Comparison of ENCODE assay signal across 1 cellular context in genomic region chr5:115968770-115969169, GRCh38.
TF ChIP-seq lines count a peak whose summit lies in the region.

No MANE protein-coding gene starts in this region.

TF ChIP-seq in H1, 55 proteins besides CTCF, POLR2A, EP300 and RAD21 (continued from another document):
- no peak for TF ChIP-seq CHD7 (IDR thresholded peaks at IDR 0.05; ENCODE audit: insufficient replicate concordance, low read length)
- no peak for TF ChIP-seq KDM1A (IDR thresholded peaks at IDR 0.05; ENCODE audit: borderline replicate concordance, low read length)
- no peak for TF ChIP-seq SP2 (IDR thresholded peaks at IDR 0.05; ENCODE audit: low read length)
- TF ChIP-seq CBX8 (IDR thresholded peaks at IDR 0.05; ENCODE audit: borderline replicate concordance, low read depth, low read length), result no peak
- no peak for TF ChIP-seq NRF1 (IDR thresholded peaks at IDR 0.05; ENCODE audit: low read depth, low read length)
- no peak for TF ChIP-seq ATF3 (IDR thresholded peaks at IDR 0.05; ENCODE audit: insufficient read depth, low read depth, low read length)
- TF ChIP-seq JUN (IDR thresholded peaks at IDR 0.05; ENCODE audit: low read depth, low read length), result no peak
- no peak for TF ChIP-seq SP1 (IDR thresholded peaks at IDR 0.05; ENCODE audit: low read depth, low read length)
- TF ChIP-seq ATF2 (IDR thresholded peaks at IDR 0.05; ENCODE audit: low read length), result no peak
- TF ChIP-seq BRCA1 (IDR thresholded peaks at IDR 0.05; ENCODE audit: low read depth, low read length), result no peak
- no peak for TF ChIP-seq TEAD4 (IDR thresholded peaks at IDR 0.05; ENCODE audit: low read depth, low read length)
- TF ChIP-seq SIX5 (IDR thresholded peaks at IDR 0.05; ENCODE audit: low read depth, low read length), result no peak
- no peak for TF ChIP-seq RXRA (IDR thresholded peaks at IDR 0.05; ENCODE audit: insufficient read depth, low read depth, low read length)
- TF ChIP-seq EZH2 (IDR thresholded peaks at IDR 0.05; ENCODE audit: low read depth, low read length, severe bottlenecking), result no peak
- no peak for TF ChIP-seq SRF (IDR thresholded peaks at IDR 0.05; ENCODE audit: low read depth, low read length)
- TF ChIP-seq HDAC2 (IDR thresholded peaks at IDR 0.05; ENCODE audit: borderline replicate concordance in 1 of 2, low read depth in 2 of 2, low read length in 2 of 2), result no peak
